In the genomic region with DNA sequence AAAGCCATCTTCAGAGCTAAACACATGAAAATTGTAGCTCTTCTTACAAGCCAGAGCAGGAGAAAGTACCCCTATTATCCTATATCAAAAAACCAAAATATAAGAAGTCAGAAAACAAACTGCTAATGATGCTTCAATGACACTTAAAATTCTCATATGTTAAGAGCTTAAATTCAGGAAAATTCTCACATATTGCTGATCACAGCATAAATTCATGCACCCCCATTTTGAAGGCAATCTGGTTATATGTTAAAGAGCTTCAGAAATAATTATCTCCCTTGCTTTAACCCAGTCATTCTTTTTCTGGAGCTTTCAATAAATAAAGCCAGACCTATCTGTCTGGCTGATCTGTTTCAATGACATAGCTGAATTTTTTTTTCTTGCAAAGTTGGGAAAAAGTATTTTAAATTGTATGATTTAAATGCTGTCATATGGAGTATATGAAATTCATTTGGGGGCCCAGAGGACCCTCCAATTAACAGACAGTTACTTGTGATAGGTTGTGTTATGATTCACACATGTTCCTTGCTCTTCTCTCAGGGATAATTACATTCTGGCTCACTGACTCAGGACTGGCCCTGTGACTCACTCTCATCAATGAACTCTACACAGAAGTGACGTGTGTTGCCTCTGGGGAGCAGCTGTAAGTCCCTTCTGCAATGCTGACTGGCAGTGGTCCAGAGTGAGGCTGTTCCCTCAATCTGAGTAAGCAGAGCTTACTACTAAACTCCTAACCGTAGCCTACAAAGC, we compare ENCODE assay signal across 8 cellular contexts.
A peak's percentile ranks its signal among the peaks of the same experiment; 100 is the strongest.
DNase-seq lines count a peak whose midpoint lies in the region; ATAC-seq and TF ChIP-seq lines count a peak whose summit lies in the region.

No MANE protein-coding gene starts in this region.

- peak; percentile 100 for DNase-seq in AG04450 (ENCODE audit: low read depth, low spot score)
- peak; percentile 51 for DNase-seq in NCI-H345 treated with DMSO at 0.1 percent for 48 hours (lab: John Stamatoyannopoulos, UW; ENCODE audit: unreplicated experiment)
- DNase-seq in astrocyte of the cerebellum (ENCODE audit: low read depth): peak; percentile 99
- DNase-seq in iPS-NIHi7 (ENCODE audit: extremely low spot score): peak; percentile 35
- DNase-seq in cerebellum (ENCODE audit: low spot score): no peak

- no peaks in the 10 kb centered on the region for H3K27me3 ChIP-seq in AG04450 (ENCODE audit: control insufficient read depth, insufficient read depth, low read length)

- peak; percentile 91 for ATAC-seq in GM18909 (IDR thresholded peaks at IDR 0.05; ENCODE audit: poor library complexity, unreplicated experiment)
- ATAC-seq in HG03342 (IDR thresholded peaks at IDR 0.05; ENCODE audit: unreplicated experiment): peak; percentile 97
- peak; percentile 57 for ATAC-seq in stimulated activated memory B cell treated with anti-CD40 and anti-IgM and Interleukin-4, amounts not matched to agents 10 μg/mL and 1 μg/mL and 100 μg/mL, for 72 hours

- no peaks in the 10 kb centered on the region for H3K36me3 Mint-ChIP-seq in stimulated activated memory B cell treated with anti-CD40 and anti-IgM and Interleukin-4, amounts not matched to agents 10 μg/mL and 1 μg/mL and 100 μg/mL, for 72 hours

- POLR2A ChIA-PET in AG04450 (lab: Yijun Ruan, JAX): interaction anchor here (0.6 to 1.4 kb wide), 4 partner anchors 16 to 85 kb away, joined by 3 to 11 read pairs (median 4); a partner anchor contains a TSS

- no peaks in the 10 kb centered on the region for H3K27me3 Mint-ChIP-seq in stimulated activated memory B cell treated with anti-CD40 and anti-IgM and Interleukin-4, amounts not matched to agents 10 μg/mL and 1 μg/mL and 100 μg/mL, for 72 hours

- no peaks in the 10 kb centered on the region for H3K9me3 ChIP-seq in AG04450 (ENCODE audit: control insufficient read depth, insufficient read depth, low read length)

- H3K4me3 ChIP-seq in AG04450 (ENCODE audit: low read depth, low read length) (no peak overlapping the region), astrocyte of the cerebellum (ENCODE audit: low read depth, low read length) (no peak overlapping the region)

- no peak overlapping the region for H3K27ac Mint-ChIP-seq in stimulated activated memory B cell treated with anti-CD40 and anti-IgM and Interleukin-4, amounts not matched to agents 10 μg/mL and 1 μg/mL and 100 μg/mL, for 72 hours

- peaks cover 12% of the 10 kb centered on the region for H3K9me3 Mint-ChIP-seq in stimulated activated memory B cell treated with anti-CD40 and anti-IgM and Interleukin-4, amounts not matched to agents 10 μg/mL and 1 μg/mL and 100 μg/mL, for 72 hours

- CTCF ChIA-PET in AG04450 (lab: Charles Lee): interaction anchor here (0.8 kb wide), 1 partner anchor 16 kb away, joined by 3 read pairs; no protein-coding TSS in a partner anchor

- in situ Hi-C loops in astrocyte of the cerebellum (cut with HindIII; ENCODE audit: low sequenced_read_pairs): no loop called here

- peak overlapping the region; percentile 93 for H3K27ac ChIP-seq in AG04450 (ENCODE audit: low read depth, low read length)

- TF ChIP-seq CTCF in AG04450 (IDR thresholded peaks at IDR 0.05; ENCODE audit: low read depth, low read length): no peak
- TF ChIP-seq CTCF in astrocyte of the cerebellum (IDR thresholded peaks at IDR 0.05; ENCODE audit: low read depth, low read length, missing control alignments): no peak

- no peaks in the 10 kb centered on the region for H3K4me1 Mint-ChIP-seq in stimulated activated memory B cell treated with anti-CD40 and anti-IgM and Interleukin-4, amounts not matched to agents 10 μg/mL and 1 μg/mL and 100 μg/mL, for 72 hours

- no peak overlapping the region for H3K4me3 Mint-ChIP-seq in stimulated activated memory B cell treated with anti-CD40 and anti-IgM and Interleukin-4, amounts not matched to agents 10 μg/mL and 1 μg/mL and 100 μg/mL, for 72 hours
